In genomic region chr17:64028874-64029464, GRCh38 we compare ENCODE assay signal across 8 cellular contexts. TPM values are rescaled to one million over a fixed set of nuclear protein-coding genes. Genes with fewer than 3 reads are reported as not detected.
DNase-seq lines count a peak whose midpoint lies in the region; ATAC-seq and TF ChIP-seq lines count a peak whose summit lies in the region.

No MANE protein-coding gene starts in this region.

- peaks cover 27% of the 10 kb centered on the region for H3K4me1 ChIP-seq in KMS-11 (ENCODE audit: low read depth, poor library complexity, severe bottlenecking)

- H3K79me2 ChIP-seq in KMS-11 (ENCODE audit: insufficient read depth, low read depth) = no peaks in the 10 kb centered on the region

- no peaks in the 10 kb centered on the region for H3K27me3 ChIP-seq in KMS-11 (ENCODE audit: insufficient read depth, low read depth)

- H3K9ac ChIP-seq in KMS-11 = no peak overlapping the region

- TF ChIP-seq CTCF in KMS-11 (conservative IDR thresholded peaks at IDR 0.05; ENCODE audit: low read depth, low read length) (peak; percentile 87), glutamatergic neuron (IDR thresholded peaks at IDR 0.05; ENCODE audit: partially characterized antibody, unreplicated experiment) (peak; percentile 76)

- H3K9me3 Mint-ChIP-seq in glutamatergic neuron (ENCODE audit: unreplicated experiment) = no peaks in the 10 kb centered on the region

- no peak overlapping the region for H3K4me3 ChIP-seq in KMS-11 (IDR thresholded peaks at IDR 0.05; ENCODE audit: insufficient read depth, low read depth, low read length)

- ATAC-seq in GM21526 (IDR thresholded peaks at IDR 0.05; ENCODE audit: low FRiP score, unreplicated experiment) (no peak), HG02852 (IDR thresholded peaks at IDR 0.05; ENCODE audit: unreplicated experiment) (no peak)

- peak; percentile 66 for DNase-seq in EH (ENCODE audit: low read depth)
- peak; percentile 22 for DNase-seq in SHP77 treated with DMSO at 0.1 percent for 48 hours (lab: John Stamatoyannopoulos, UW)
- peak; percentile 91 for DNase-seq in activated effector memory CD4-positive, alpha-beta T cell treated with anti-CD3 and anti-CD28 coated beads, Interleukin-2, amount 50 U/mL, for 16 hours
- DNase-seq in glutamatergic neuron = peak; percentile 69
- peak; percentile 21 for DNase-seq in putamen (ENCODE audit: low spot score)

- no peaks in the 10 kb centered on the region for H4K20me1 ChIP-seq in KMS-11 (ENCODE audit: insufficient read depth)

- no peak overlapping the region for H3K4me3 Mint-ChIP-seq in glutamatergic neuron (ENCODE audit: unreplicated experiment)

- H3K4me2 ChIP-seq in KMS-11 = 0 out of 2 replicates have a peak overlapping the region, but pooled peaks have one; percentile 9

- peaks cover 3% of the 10 kb centered on the region for H3K27me3 Mint-ChIP-seq in glutamatergic neuron (ENCODE audit: unreplicated experiment)

- no peak overlapping the region for H2AFZ ChIP-seq in KMS-11 (ENCODE audit: low read depth)

- no peaks in the 10 kb centered on the region for H3K36me3 Mint-ChIP-seq in glutamatergic neuron (ENCODE audit: unreplicated experiment)

- no peak overlapping the region for H3K27ac ChIP-seq in KMS-11

- peaks cover 2% of the 10 kb centered on the region for H3K4me1 Mint-ChIP-seq in glutamatergic neuron (ENCODE audit: low read depth, unreplicated experiment)

- no peak overlapping the region for H3K27ac Mint-ChIP-seq in glutamatergic neuron (ENCODE audit: unreplicated experiment)

- H3K36me3 ChIP-seq in KMS-11 (ENCODE audit: insufficient read depth) = no peaks in the 10 kb centered on the region

RNA-seq across cellular contexts. Expression of gene ICAM2, which starts 8.5 kb away (rescaled TPM):
- not detected for total RNA-seq in glutamatergic neuron (ENCODE audit: unreplicated experiment)

RNA-seq across cellular contexts. Expression of gene PRR29, which starts 30.8 kb away (rescaled TPM):
- not detected for total RNA-seq in glutamatergic neuron (ENCODE audit: unreplicated experiment)

RNA-seq across cellular contexts. Expression of gene SCN4A, which starts 56.3 kb away (rescaled TPM):
- 7.9 TPM for total RNA-seq in glutamatergic neuron (ENCODE audit: unreplicated experiment)

Comparison
In these comparisons a context has a peak if more than half of its experiments do, and no peak if none do; other contexts are left out.
1. DNase-seq: peak in every context shown above with its lines; median percentile 91 in activated effector memory CD4-positive, alpha-beta T cell treated with anti-CD3 and anti-CD28 coated beads, Interleukin-2, amount 50 U/mL, for 16 hours; 69 in glutamatergic neuron; 66 in EH; 22 in SHP77 treated with DMSO at 0.1 percent for 48 hours; 21 in putamen.